Comparison of ENCODE assay signal across 13 cellular contexts in the genomic region with DNA sequence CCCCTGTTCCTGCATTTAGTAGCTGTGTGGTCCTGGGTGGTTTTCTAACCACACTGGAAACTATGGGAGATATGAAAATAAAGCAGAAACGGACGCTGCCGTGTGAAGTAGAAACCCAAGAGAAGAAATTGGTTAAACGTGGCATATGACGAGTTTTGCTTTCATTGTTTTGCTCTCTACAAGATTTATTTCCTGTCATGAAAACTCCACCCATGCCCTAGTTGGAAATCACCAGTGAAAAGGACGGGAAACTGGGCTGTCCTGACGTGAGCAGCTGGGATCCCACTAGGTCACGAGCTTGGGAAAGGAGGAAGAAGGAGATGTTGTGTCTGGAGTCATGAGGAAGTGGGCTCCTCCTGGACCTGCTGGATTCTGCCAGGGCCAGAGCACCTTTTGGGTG.
DNase-seq lines count a peak whose midpoint lies in the region; ATAC-seq, FAIRE-seq and TF ChIP-seq lines count a peak whose summit lies in the region.
"Had no signal": no experiment of that assay in that cellular context is flagged by ENCODE, and none has a peak within 500 bp of the region (broad histone marks: within the 10 kb centered on the region; RNA-seq: fewer than 3 reads in every experiment).

No MANE protein-coding gene starts in this region.

- H3K9me3 Mint-ChIP-seq in astrocyte (ENCODE audit: unreplicated experiment) (no peaks in the 10 kb centered on the region), mesothelial cell of epicardium (no peaks in the 10 kb centered on the region)
- H3K9me3 Mint-ChIP-seq: activated CD4-positive, alpha-beta memory T cell treated with anti-CD3 and anti-CD28 coated beads, Interleukin-2, amount 10 ng/mL, durations not matched to agents 7 days and 5 days had no signal

- no peak for TF ChIP-seq CTCF in astrocyte (IDR thresholded peaks at IDR 0.05; ENCODE audit: insufficient read depth, low read depth, low read length)
- TF ChIP-seq CTCF in keratinocyte (optimal IDR thresholded peaks at IDR 0.05 in 1 of 3, IDR thresholded peaks at IDR 0.05 in 1 of 3, conservative IDR thresholded peaks at IDR 0.05 in 1 of 3; ENCODE audit: extremely low read depth in 1 of 3, insufficient read depth in 2 of 3, low read length in 3 of 3), result no peak
- no peak for TF ChIP-seq CTCF in stomach (IDR thresholded peaks at IDR 0.05)
- no peak for TF ChIP-seq CTCF in mesothelial cell of epicardium (IDR thresholded peaks at IDR 0.05; ENCODE audit: unreplicated experiment)

- TF ChIP-seq POLR2A in GM12892 (IDR thresholded peaks at IDR 0.05; ENCODE audit: low read depth, low read length) (no peak), stomach (IDR thresholded peaks at IDR 0.05) (no peak)

- ATAC-seq in HG03378 (IDR thresholded peaks at IDR 0.05; ENCODE audit: unreplicated experiment), result no peak

- H3K36me3 ChIP-seq in astrocyte (ENCODE audit: insufficient read depth, low read length), result no peaks in the 10 kb centered on the region
- no peaks in the 10 kb centered on the region for H3K36me3 ChIP-seq in keratinocyte (ENCODE audit: control insufficient read depth in 2 of 2, extremely low read depth in 1 of 2, insufficient read depth in 2 of 2, low read length in 2 of 2)
- no peaks in the 10 kb centered on the region for H3K36me3 ChIP-seq in stomach

- H3K27me3 ChIP-seq in astrocyte (ENCODE audit: insufficient read depth, low read length) (no peaks in the 10 kb centered on the region), keratinocyte (ENCODE audit: control insufficient read depth, extremely low read depth, insufficient read depth, low read length) (no peaks in the 10 kb centered on the region), stomach (no peaks in the 10 kb centered on the region)

- no peaks in the 10 kb centered on the region for H3K9me3 ChIP-seq in astrocyte (ENCODE audit: insufficient read depth, low read depth, low read length)
- no peaks in the 10 kb centered on the region for H3K9me3 ChIP-seq in keratinocyte (ENCODE audit: control insufficient read depth, low read depth, low read length)
- H3K9me3 ChIP-seq in stomach, result no peaks in the 10 kb centered on the region

- H3K4me2 ChIP-seq in astrocyte (ENCODE audit: low read length) (no peak overlapping the region), keratinocyte (ENCODE audit: control insufficient read depth, extremely low read depth, insufficient read depth, low read depth, low read length) (peak overlapping the region; percentile 45)

- H3K9me1 ChIP-seq in keratinocyte (ENCODE audit: control insufficient read depth, extremely low read depth, insufficient read depth, low read length), result no peaks in the 10 kb centered on the region

- H3K9ac ChIP-seq in astrocyte (ENCODE audit: low read length) (no peak overlapping the region), keratinocyte (ENCODE audit: control insufficient read depth, extremely low read depth, insufficient read depth, low read length) (peak overlapping the region; percentile 52)

- WGBS in stomach, 5 donors, result 51 to 72% (median 60%) methylated on average over 8 of the region's 8 CpGs

- H3K27me3 Mint-ChIP-seq in astrocyte (ENCODE audit: low read depth, unreplicated experiment), result no peaks in the 10 kb centered on the region
- H3K27me3 Mint-ChIP-seq in mesothelial cell of epicardium (ENCODE audit: low read depth), result no peaks in the 10 kb centered on the region
- H3K27me3 Mint-ChIP-seq: activated CD4-positive, alpha-beta memory T cell treated with anti-CD3 and anti-CD28 coated beads, Interleukin-2, amount 10 ng/mL, durations not matched to agents 7 days and 5 days had no signal

- H3K27ac Mint-ChIP-seq in astrocyte (ENCODE audit: unreplicated experiment), result no peak overlapping the region
- no peak overlapping the region for H3K27ac Mint-ChIP-seq in mesothelial cell of epicardium
- H3K27ac Mint-ChIP-seq: activated CD4-positive, alpha-beta memory T cell treated with anti-CD3 and anti-CD28 coated beads, Interleukin-2, amount 10 ng/mL, durations not matched to agents 7 days and 5 days had no signal

- H3K79me2 ChIP-seq in astrocyte (ENCODE audit: insufficient read depth, low read length) (no peaks in the 10 kb centered on the region), keratinocyte (ENCODE audit: control insufficient read depth, insufficient read depth, low read length) (no peaks in the 10 kb centered on the region)

- peak; percentile 51 for TF ChIP-seq EP300 in stomach (IDR thresholded peaks at IDR 0.05)

- intact Hi-C loops in stomach (cut with DNase I; ENCODE audit: low total_unique reads), result loop anchor here (5.0 to 10.0 kb wide), 3 partner anchors 121 to 263 kb away; a partner anchor contains a TSS

- no peaks in the 10 kb centered on the region for H4K20me1 ChIP-seq in astrocyte (ENCODE audit: insufficient read depth, low read length)
- H4K20me1 ChIP-seq in keratinocyte (ENCODE audit: control insufficient read depth, extremely low read depth, insufficient read depth, low read length), result no peaks in the 10 kb centered on the region

- peaks cover 6% of the 10 kb centered on the region for H3K4me1 ChIP-seq in astrocyte (ENCODE audit: insufficient read depth, low read length)
- H3K4me1 ChIP-seq in keratinocyte (ENCODE audit: control insufficient read depth, extremely low read depth, insufficient read depth, low read length), result peaks cover 23% of the 10 kb centered on the region
- H3K4me1 ChIP-seq in stomach, result peaks cover 0 to 27% (median 11%) of the 10 kb centered on the region in 4 donors

- H3K27ac ChIP-seq in astrocyte (ENCODE audit: low read depth, low read length) (no peak overlapping the region), keratinocyte (ENCODE audit: control insufficient read depth, insufficient read depth, low read length) (peak overlapping the region; percentile 64), stomach (peak overlapping the region in 4 of 5 donors; percentile 22 to 61 (median 41))
- H3K27ac ChIP-seq: C4-2B had no signal

- FAIRE-seq in GM12892 (lab: Jason Lieb, UNC), result peak; percentile 24
- FAIRE-seq in astrocyte (lab: Jason Lieb, UNC), result no peak
- no peak for FAIRE-seq in keratinocyte (lab: Jason Lieb, UNC)

- H3K4me3 Mint-ChIP-seq in astrocyte (ENCODE audit: unreplicated experiment) (no peak overlapping the region), mesothelial cell of epicardium (no peak overlapping the region)
- H3K4me3 Mint-ChIP-seq: activated CD4-positive, alpha-beta memory T cell treated with anti-CD3 and anti-CD28 coated beads, Interleukin-2, amount 10 ng/mL, durations not matched to agents 7 days and 5 days had no signal

- H3K4me1 Mint-ChIP-seq in astrocyte (ENCODE audit: low read depth, unreplicated experiment) (peaks cover 5% of the 10 kb centered on the region), mesothelial cell of epicardium (peaks cover 3% of the 10 kb centered on the region)

- no peaks in the 10 kb centered on the region for H3K36me3 Mint-ChIP-seq in astrocyte (ENCODE audit: low read depth, unreplicated experiment)
- no peaks in the 10 kb centered on the region for H3K36me3 Mint-ChIP-seq in mesothelial cell of epicardium

- DNase-seq in GM12892 (ENCODE audit: insufficient read length), result no peak
- DNase-seq in astrocyte (ENCODE audit: low read depth), result no peak
- no peak for DNase-seq in keratinocyte (ENCODE audit: low read depth, low spot score)
- no peak for DNase-seq in stomach
- DNase-seq in NCI-H1930 (lab: John Stamatoyannopoulos, UW), result no peak
- no peak for DNase-seq in mesothelial cell of epicardium (ENCODE audit: low spot score in 2 of 2, unreplicated experiment in 2 of 2)
- no peak for DNase-seq in OCI-M1 (lab: John Stamatoyannopoulos, UW)
- DNase-seq: activated CD4-positive, alpha-beta memory T cell treated with anti-CD3 and anti-CD28 coated beads, Interleukin-2, amount 10 ng/mL, durations not matched to agents 7 days and 5 days; caudate nucleus; erythroblast; NCI-H1092 had no signal

- H3K4me3 ChIP-seq in astrocyte (ENCODE audit: insufficient read depth, low read depth, low read length) (no peak overlapping the region), keratinocyte (ENCODE audit: control insufficient read depth in 2 of 3, extremely low read depth in 1 of 3, insufficient read depth in 2 of 3, low read depth in 1 of 3, low read length in 3 of 3) (no peak overlapping the region), stomach (no peak overlapping the region)

- dilution Hi-C loops in keratinocyte (cut with MboI; ENCODE audit: extremely low pct_ligation_motif_present, low sequenced_read_pairs), result no loop called here

- H2AFZ ChIP-seq in astrocyte (ENCODE audit: low read depth, low read length) (peak overlapping the region; percentile 21), keratinocyte (ENCODE audit: control insufficient read depth, low read length) (peak overlapping the region; percentile 86)
